In the genomic region with DNA sequence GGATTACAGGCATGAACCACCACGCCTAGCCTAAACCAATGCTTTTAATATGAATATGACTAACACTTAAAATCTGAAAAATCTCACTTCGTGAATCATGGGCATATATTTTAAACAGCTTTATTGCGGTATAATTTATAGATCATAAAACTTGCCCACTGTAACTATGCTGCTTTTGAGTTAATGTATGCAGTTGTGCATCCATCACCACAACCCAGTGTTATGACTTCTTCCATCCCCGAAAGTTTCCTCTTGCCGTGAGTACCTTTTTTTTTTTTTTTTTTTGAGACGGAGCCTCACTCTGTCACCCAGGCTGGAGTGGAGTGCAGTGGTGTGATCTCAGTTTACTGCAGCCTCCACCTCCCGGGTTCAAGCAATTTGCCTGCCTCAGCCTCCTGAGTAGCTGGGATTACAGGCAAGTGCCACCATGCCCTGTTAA, we compare ENCODE assay signal across 18 cellular contexts. TPM values are rescaled to one million over a fixed set of nuclear protein-coding genes. Genes with fewer than 3 reads are reported as not detected.
A peak's percentile ranks its signal among the peaks of the same experiment; 100 is the strongest.
DNase-seq lines count a peak whose midpoint lies in the region; ATAC-seq and TF ChIP-seq lines count a peak whose summit lies in the region.
"Had no signal": no experiment of that assay in that cellular context is flagged by ENCODE, and none has a peak within 500 bp of the region (broad histone marks: within the 10 kb centered on the region; RNA-seq: fewer than 3 reads in every experiment).

No MANE protein-coding gene starts in this region.

- H3K4me3 Mint-ChIP-seq in CD4-positive, alpha-beta memory T cell: peak overlapping the region; percentile 10 to 73 (median 56)
- peak overlapping the region; percentile 60 for H3K4me3 Mint-ChIP-seq in stimulated activated effector memory CD8-positive, alpha-beta T cell treated with anti-CD3 and anti-CD28 coated beads, Interleukin-12 subunit alpha, Interleukin-12 subunit beta, amount 100 ng/mL, for 72 hours
- H3K4me3 Mint-ChIP-seq: H9 had no signal

- no peaks in the 10 kb centered on the region for H3K27me3 ChIP-seq in CD4-positive, alpha-beta memory T cell (ENCODE audit: insufficient read depth, low read length)
- H3K27me3 ChIP-seq in Loucy (ENCODE audit: insufficient read depth, low read length, poor library complexity, severe bottlenecking) (no peaks in the 10 kb centered on the region), dorsolateral prefrontal cortex (no peaks in the 10 kb centered on the region)
- H3K27me3 ChIP-seq: right lobe of liver had no signal

- H3K36me3 Mint-ChIP-seq in CD4-positive, alpha-beta memory T cell: peaks cover 7 to 21% of the 10 kb centered on the region in 2 donors
- peaks cover 47% of the 10 kb centered on the region for H3K36me3 Mint-ChIP-seq in stimulated activated effector memory CD8-positive, alpha-beta T cell treated with anti-CD3 and anti-CD28 coated beads, Interleukin-12 subunit alpha, Interleukin-12 subunit beta, amount 100 ng/mL, for 72 hours

- H4K20me1 ChIP-seq in Loucy (ENCODE audit: insufficient read depth, low read length, poor library complexity, severe bottlenecking): peaks cover 7% of the 10 kb centered on the region

- no peak overlapping the region for H3K9ac ChIP-seq in Loucy (ENCODE audit: low read depth, low read length, poor library complexity, severe bottlenecking)

- H3K4me1 ChIP-seq in CD4-positive, alpha-beta memory T cell (ENCODE audit: insufficient read depth, low read length): peaks cover 96% of the 10 kb centered on the region
- H3K4me1 ChIP-seq in Loucy (ENCODE audit: insufficient read depth, low read length, poor library complexity, severe bottlenecking): peaks cover 26% of the 10 kb centered on the region

- peaks cover 0 to 3% (median 0%) of the 10 kb centered on the region in 8 donors for H3K9me3 Mint-ChIP-seq in CD4-positive, alpha-beta memory T cell
- no peaks in the 10 kb centered on the region for H3K9me3 Mint-ChIP-seq in stimulated activated effector memory CD8-positive, alpha-beta T cell treated with anti-CD3 and anti-CD28 coated beads, Interleukin-12 subunit alpha, Interleukin-12 subunit beta, amount 100 ng/mL, for 72 hours
- H3K9me3 Mint-ChIP-seq: H9 had no signal

- H3K4me1 Mint-ChIP-seq in CD4-positive, alpha-beta memory T cell: peaks cover 58 to 97% (median 78%) of the 10 kb centered on the region in 4 donors
- peaks cover 84% of the 10 kb centered on the region for H3K4me1 Mint-ChIP-seq in stimulated activated effector memory CD8-positive, alpha-beta T cell treated with anti-CD3 and anti-CD28 coated beads, Interleukin-12 subunit alpha, Interleukin-12 subunit beta, amount 100 ng/mL, for 72 hours

- no peaks in the 10 kb centered on the region for H3K9me3 ChIP-seq in CD4-positive, alpha-beta memory T cell (ENCODE audit: control insufficient read depth in 1 of 2, low read length in 2 of 2)
- no peaks in the 10 kb centered on the region for H3K9me3 ChIP-seq in Loucy (ENCODE audit: insufficient read depth, low read depth, low read length)
- H3K9me3 ChIP-seq: right lobe of liver had no signal

- POLR2A ChIA-PET in CD4-positive, alpha-beta memory T cell (lab: Charles Lee; ENCODE audit: partially characterized antibody): no interaction called here

- H2AFZ ChIP-seq in Loucy (ENCODE audit: low read length): no peak overlapping the region

- H3K36me3 ChIP-seq in CD4-positive, alpha-beta memory T cell (ENCODE audit: insufficient read depth, low read length): no peaks in the 10 kb centered on the region
- no peaks in the 10 kb centered on the region for H3K36me3 ChIP-seq in Loucy (ENCODE audit: insufficient read depth, low read length)
- H3K36me3 ChIP-seq: right lobe of liver had no signal

- peaks cover 56% of the 10 kb centered on the region for H3K79me2 ChIP-seq in Loucy (ENCODE audit: insufficient read depth, low read length)

- DNase-seq in CD4-positive, alpha-beta memory T cell: no peak
- DNase-seq in dorsolateral prefrontal cortex (no peak), NCI-H1105 treated with DMSO at 0.1 percent for 48 hours (lab: John Stamatoyannopoulos, UW) (no peak), NCI-H146 (lab: John Stamatoyannopoulos, UW) (no peak)
- no peak for DNase-seq in stimulated activated effector memory CD8-positive, alpha-beta T cell treated with anti-CD3 and anti-CD28 coated beads, Interleukin-12 subunit alpha, Interleukin-12 subunit beta, amount 100 ng/mL, for 72 hours (ENCODE audit: low spot score in 2 of 2)
- no peak for DNase-seq in effector CD8-positive, alpha-beta T cell (lab: John Stamatoyannopoulos, UW)
- DNase-seq: H9; NCI-H1694; NCI-H524; right lobe of liver; stimulated activated CD4-positive, alpha-beta T cell treated with anti-CD3 and anti-CD28 coated beads, Interleukin-4, amount 100 ng/mL, for 24 hours; stimulated activated naive CD4-positive, alpha-beta T cell; SW 1271 had no signal

- intact Hi-C loops in CD4-positive, alpha-beta memory T cell (cut with micrococcal nuclease): loop anchor here (10.0 kb wide), 1 partner anchor 903 kb away; the partner anchor contains the start of gene KCNH8
- intact Hi-C loops in dorsolateral prefrontal cortex (cut with DNase I): loop anchor here (10.0 kb wide), 1 partner anchor 57 kb away; no protein-coding TSS in a partner anchor

- H3F3A ChIP-seq in Loucy (ENCODE audit: low read depth): no peaks in the 10 kb centered on the region

- ATAC-seq in stimulated activated effector memory CD8-positive, alpha-beta T cell treated with anti-CD3 and anti-CD28 coated beads, Interleukin-12 subunit alpha, Interleukin-12 subunit beta, amount 100 ng/mL, for 72 hours: peak; percentile 76
- ATAC-seq: K562, right lobe of liver had no signal

- no peak overlapping the region for H3K4me3 ChIP-seq in CD4-positive, alpha-beta memory T cell (ENCODE audit: low read length in 2 of 2)
- H3K4me3 ChIP-seq in Loucy (ENCODE audit: low read length, poor library complexity, severe bottlenecking): peak overlapping the region; percentile 14
- H3K4me3 ChIP-seq in dorsolateral prefrontal cortex: peak overlapping the region in 18 of 59 donors; percentile 9 to 60 (median 32)
- H3K4me3 ChIP-seq: K562, right lobe of liver had no signal

- no peak overlapping the region for H3K27ac ChIP-seq in CD4-positive, alpha-beta memory T cell (ENCODE audit: low read depth, low read length)
- H3K27ac ChIP-seq in dorsolateral prefrontal cortex: peak overlapping the region in 53 of 59 donors; percentile 12 to 99 (median 75)
- H3K27ac ChIP-seq: right lobe of liver had no signal

- H3K27ac Mint-ChIP-seq in CD4-positive, alpha-beta memory T cell: peak overlapping the region; percentile 6 to 99 (median 62)
- peak overlapping the region; percentile 87 for H3K27ac Mint-ChIP-seq in stimulated activated effector memory CD8-positive, alpha-beta T cell treated with anti-CD3 and anti-CD28 coated beads, Interleukin-12 subunit alpha, Interleukin-12 subunit beta, amount 100 ng/mL, for 72 hours

- peak overlapping the region; percentile 36 for H3K4me2 ChIP-seq in Loucy (ENCODE audit: low read depth, low read length, poor library complexity, severe bottlenecking)

- H3K9me2 ChIP-seq in Loucy (replicated peaks; ENCODE audit: low read depth, low read length): no peaks in the 10 kb centered on the region

- no peak for TF ChIP-seq CTCF in Loucy (conservative IDR thresholded peaks at IDR 0.05; ENCODE audit: low read length)
- TF ChIP-seq CTCF in dorsolateral prefrontal cortex (IDR thresholded peaks at IDR 0.05 in 54 of 56, conservative IDR thresholded peaks at IDR 0.05 in 2 of 56; ENCODE audit: low read depth in 1 of 56, partially characterized antibody in 56 of 56): no peak

- H3K27me3 Mint-ChIP-seq in CD4-positive, alpha-beta memory T cell: no peaks in the 10 kb centered on the region

- CTCF ChIA-PET in CD4-positive, alpha-beta memory T cell (lab: Charles Lee; ENCODE audit: partially characterized antibody): no interaction called here

RNA-seq across cellular contexts. Expression of gene KAT2B, which starts 7.1 kb away (rescaled TPM):
- total RNA-seq in CD4-positive, alpha-beta memory T cell: 10 to 100 TPM; 81.3 to 85.9 TPM
- polyA plus RNA-seq in CD4-positive, alpha-beta memory T cell: 10 to 100 TPM in 1 of 2 donors, 1 to 10 TPM in 1; 4.3 to 11.5 TPM
- total RNA-seq in dorsolateral prefrontal cortex: 100 to 1,000 TPM in 47 of 120 experiments, 10 to 100 TPM in 73; 45.8 to 193 (median 92.8) TPM

RNA-seq across cellular contexts. Expression of gene PP2D1, which starts 35.3 kb away (rescaled TPM):
- total RNA-seq in CD4-positive, alpha-beta memory T cell: not detected
- under 1 TPM; 0.40 to 0.46 TPM for polyA plus RNA-seq in CD4-positive, alpha-beta memory T cell
- total RNA-seq in dorsolateral prefrontal cortex: under 1 TPM in 1 of 120 experiments, not detected in 119; 0.31 TPM
- total RNA-seq: dermis microvascular lymphatic vessel endothelial cell, H9, K562, lower leg skin, right lobe of liver had no signal
- polyA plus RNA-seq: neural cell had no signal
